8 cellular contexts compared by ENCODE assay signal in the genomic region with DNA sequence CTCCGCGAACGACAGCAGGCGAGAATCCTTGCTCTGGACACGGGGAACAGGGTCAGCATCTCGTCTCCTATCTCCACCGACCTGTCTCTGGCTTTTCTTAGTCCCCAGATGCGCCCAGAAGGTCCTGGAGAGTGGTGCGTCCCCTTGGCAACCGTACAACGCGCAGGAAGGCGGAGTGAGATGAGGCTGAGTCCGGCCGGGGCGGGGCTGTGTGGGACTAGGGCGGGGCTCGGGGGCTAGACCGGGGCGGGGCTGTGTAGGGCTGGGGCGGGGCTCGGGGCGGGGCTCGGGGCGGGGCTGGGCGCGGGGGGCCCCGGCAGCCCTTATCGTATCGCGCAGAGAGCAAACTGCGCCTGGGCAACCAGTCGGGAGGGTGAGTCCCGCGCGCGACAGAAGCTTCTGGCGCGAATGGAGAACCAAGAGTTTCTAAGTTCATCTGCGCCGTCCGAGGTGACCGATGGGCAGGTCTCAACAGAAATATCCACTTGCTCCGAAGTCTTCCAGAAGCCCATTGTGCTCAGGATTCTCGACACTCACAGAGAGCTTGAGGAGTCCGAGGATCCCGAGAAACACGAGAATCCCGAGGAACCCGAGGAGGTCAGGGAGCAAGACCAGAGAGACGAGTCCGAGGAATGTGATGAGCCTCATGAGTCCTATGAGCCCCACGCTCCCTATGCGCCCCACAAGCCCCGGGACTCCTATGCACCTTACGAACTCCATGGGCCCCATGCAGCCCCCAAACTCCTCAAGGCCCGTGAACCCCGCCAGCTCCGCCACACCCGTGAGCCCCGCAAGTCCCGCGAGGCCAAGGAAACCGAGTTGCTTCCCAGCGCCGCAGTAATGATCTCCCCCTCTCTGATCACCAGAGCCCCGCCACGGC. TPM values are rescaled to one million over a fixed set of nuclear protein-coding genes. Genes with fewer than 3 reads are reported as not detected.
DNase-seq lines count a peak whose midpoint lies in the region; ATAC-seq, FAIRE-seq and TF ChIP-seq lines count a peak whose summit lies in the region.

No MANE protein-coding gene starts in this region.

- peak overlapping the region; percentile 68 for H3K4me3 Mint-ChIP-seq in activated B cell treated with CpG ODN at 0.5 μM for 24 hours

- WGBS in spleen, 5 donors, result 4 to 8% (median 5%) methylated on average over 39 to 68 of the region's 68 CpGs

- POLR2A ChIA-PET in activated B cell treated with CpG ODN at 0.5 μM for 24 hours (lab: Charles Lee), result interaction anchor here (0.6 to 1.0 kb wide), 3 partner anchors 64 to 370 kb away, joined by 3 to 12 read pairs (median 3); partner anchors contain the start of gene PAICS

- H3K27me3 ChIP-seq in spleen (replicated peaks in 1 of 7), result peaks cover 0 to 52% (median 21%) of the 10 kb centered on the region in 7 donors

- no peaks in the 10 kb centered on the region for H3K36me3 Mint-ChIP-seq in activated B cell treated with CpG ODN at 0.5 μM for 24 hours (ENCODE audit: low read depth)

- H3K9me3 Mint-ChIP-seq in activated B cell treated with CpG ODN at 0.5 μM for 24 hours, result no peaks in the 10 kb centered on the region

- peaks cover 4% of the 10 kb centered on the region for H3K4me1 Mint-ChIP-seq in activated B cell treated with CpG ODN at 0.5 μM for 24 hours

- H3K4me1 ChIP-seq in spleen, result peaks cover 0 to 19% (median 10%) of the 10 kb centered on the region in 6 donors

- intact Hi-C loops in activated B cell treated with CpG ODN at 0.5 μM for 24 hours (cut with micrococcal nuclease), result loop anchor here (1.0 to 5.0 kb wide), 11 partner anchors 14 to 678 kb away; partner anchors contain the start of genes AASDH, CEP135, EXOC1 and NOA1
- intact Hi-C loops in spleen (cut with DNase I; ENCODE audit: low total_unique reads), result no loop called here

- no peak for TF ChIP-seq POLR2A in spleen (IDR thresholded peaks at IDR 0.05)

- DNase-seq in GM18507 (ENCODE audit: extremely low spot score, insufficient read length, low read depth) (peak; percentile 40), NCI-H2107 (lab: John Stamatoyannopoulos, UW) (peak; percentile 17), activated B cell treated with CpG ODN at 0.5 μM for 24 hours (peak; percentile 72), cardiac fibroblast (ENCODE audit: low read depth in 2 of 2) (peak; percentile 77 to 78), islet precursor cell (peak; percentile 96), spleen (peak; percentile 92), RKO (ENCODE audit: low spot score) (no peak)

- H3K4me3 ChIP-seq in cardiac fibroblast (replicated peaks in 1 of 2; ENCODE audit: low read depth in 2 of 2, low read length in 2 of 2) (peak overlapping the region; percentile 55 to 61), spleen (peak overlapping the region; percentile 38 to 77 (median 52))

- H3K9me3 ChIP-seq in spleen, result no peaks in the 10 kb centered on the region

- no peak overlapping the region for H3K27ac ChIP-seq in spleen

- CTCF ChIA-PET in activated B cell treated with CpG ODN at 0.5 μM for 24 hours (lab: Charles Lee), result interaction anchor here (1.5 kb wide), 1 partner anchor 306 kb away, joined by 5 read pairs; no protein-coding TSS in a partner anchor

- peaks cover 12% of the 10 kb centered on the region for H3K27me3 Mint-ChIP-seq in activated B cell treated with CpG ODN at 0.5 μM for 24 hours

- H3K27ac Mint-ChIP-seq in activated B cell treated with CpG ODN at 0.5 μM for 24 hours, result no peak overlapping the region

- no peaks in the 10 kb centered on the region for H3K36me3 ChIP-seq in spleen

- FAIRE-seq in GM18507 (lab: Jason Lieb, UNC), result peak; percentile 5

- ATAC-seq in HG02885 (IDR thresholded peaks at IDR 0.05; ENCODE audit: poor library complexity, unreplicated experiment), result peak; percentile 98
- peak; percentile 99 for ATAC-seq in activated B cell treated with CpG ODN at 0.5 μM for 24 hours (ENCODE audit: low read depth)

- TF ChIP-seq CTCF in activated B cell treated with CpG ODN at 0.5 μM for 24 hours (IDR thresholded peaks at IDR 0.05), result no peak
- TF ChIP-seq CTCF in cardiac fibroblast (IDR thresholded peaks at IDR 0.05; ENCODE audit: low read depth, low read length), result no peak
- TF ChIP-seq CTCF in spleen (IDR thresholded peaks at IDR 0.05 in 8 of 11, conservative IDR thresholded peaks at IDR 0.05 in 3 of 11), result no peak

RNA-seq across cellular contexts. Expression of gene ARL9, which starts 24.9 kb away (rescaled TPM):
- total RNA-seq in activated B cell treated with CpG ODN at 0.5 μM for 24 hours (0.22 TPM in 1 of 2 replicates, not detected in the other), spleen (under 1 TPM in 2 of 7 donors, not detected in 5; 0.25 to 0.30 TPM)
- under 1 TPM; 0.02 to 0.27 (median 0.13) TPM for polyA plus RNA-seq in spleen
